8 cellular contexts compared by ENCODE assay signal in the genomic region with DNA sequence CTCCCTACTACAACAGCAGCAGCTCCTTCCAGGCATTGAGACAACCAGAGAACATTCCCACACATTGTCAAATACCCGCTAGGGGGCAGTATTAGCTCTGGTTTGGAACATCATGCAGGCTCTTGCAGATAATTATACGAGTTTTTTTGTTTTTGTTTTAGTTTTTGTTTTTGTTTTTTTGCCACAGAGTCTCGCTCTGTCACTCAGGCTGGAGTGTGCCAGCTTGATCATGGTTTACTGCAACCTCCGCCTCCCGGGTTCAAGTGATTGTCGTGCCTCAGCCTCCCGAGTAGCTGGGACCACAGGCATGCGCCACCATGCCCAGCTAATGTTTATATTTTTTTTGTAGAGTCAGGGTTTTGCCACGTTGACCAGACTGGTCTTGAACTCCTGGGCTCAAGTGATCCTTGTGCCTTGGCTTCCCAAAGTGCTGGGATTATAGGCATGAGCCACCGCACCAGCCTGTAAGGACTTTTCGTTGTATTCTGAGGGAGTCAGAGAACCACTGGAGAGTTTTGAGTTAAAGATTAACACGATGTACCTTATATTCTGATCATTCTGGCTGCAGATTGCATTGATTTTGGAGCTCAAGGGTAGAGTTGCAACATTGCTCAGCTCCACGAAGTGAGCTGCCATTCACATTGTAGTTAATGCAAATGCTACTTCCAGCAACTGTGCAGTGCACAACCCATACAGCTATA. TPM values are rescaled to one million over a fixed set of nuclear protein-coding genes. Genes with fewer than 3 reads are reported as not detected.
A peak's percentile ranks its signal among the peaks of the same experiment; 100 is the strongest.
DNase-seq lines count a peak whose midpoint lies in the region; ATAC-seq lines count a peak whose summit lies in the region.

No MANE protein-coding gene starts in this region.

- no peak overlapping the region for H3K27ac Mint-ChIP-seq in T-helper 2 cell treated with Interferon-gamma antibody and Interleukin-4, amounts not matched to agents 5 μg/mL and 100 μg/mL, for 36 hours

- no peaks in the 10 kb centered on the region for H3K27me3 Mint-ChIP-seq in T-helper 2 cell treated with Interferon-gamma antibody and Interleukin-4, amounts not matched to agents 5 μg/mL and 100 μg/mL, for 36 hours (ENCODE audit: low read depth)

- H3K9me3 Mint-ChIP-seq in T-helper 2 cell treated with Interferon-gamma antibody and Interleukin-4, amounts not matched to agents 5 μg/mL and 100 μg/mL, for 36 hours = no peaks in the 10 kb centered on the region

- H3K4me1 Mint-ChIP-seq in T-helper 2 cell treated with Interferon-gamma antibody and Interleukin-4, amounts not matched to agents 5 μg/mL and 100 μg/mL, for 36 hours (ENCODE audit: low read depth) = no peaks in the 10 kb centered on the region

- no peaks in the 10 kb centered on the region for H3K36me3 Mint-ChIP-seq in T-helper 2 cell treated with Interferon-gamma antibody and Interleukin-4, amounts not matched to agents 5 μg/mL and 100 μg/mL, for 36 hours (ENCODE audit: low read depth)

- ATAC-seq in GM19397 (IDR thresholded peaks at IDR 0.05; ENCODE audit: unreplicated experiment) = no peak

- DNase-seq in activated T-cell treated with anti-CD3 and anti-CD28 coated beads for 1 hour (ENCODE audit: low read depth) (peak; percentile 18), NCI-H146 treated with DMSO at 0.1 percent for 48 hours (lab: John Stamatoyannopoulos, UW; ENCODE audit: unreplicated experiment) (peak; percentile 53), cerebellum (ENCODE audit: low spot score) (peak; percentile 6), kidney tubule cell (ENCODE audit: low spot score) (peak; percentile 75)
- no peak for DNase-seq in activated T-cell treated with anti-CD3 and anti-CD28 coated beads, Interleukin-2, amount 50 U/mL, for 1 hour
- peak; percentile 27 for DNase-seq in T-helper 2 cell treated with Interferon-gamma antibody and Interleukin-4, amounts not matched to agents 5 μg/mL and 100 μg/mL, for 36 hours (ENCODE audit: low spot score)
- peak; percentile 53 to 58 for DNase-seq in stimulated activated CD4-positive, alpha-beta T cell treated with anti-CD3 and anti-CD28 coated beads, Interleukin-2, amount 100 ng/mL, for 48 hours

- H3K4me3 Mint-ChIP-seq in T-helper 2 cell treated with Interferon-gamma antibody and Interleukin-4, amounts not matched to agents 5 μg/mL and 100 μg/mL, for 36 hours = no peak overlapping the region

RNA-seq across cellular contexts. Expression of a gene that starts 41.7 kb away (rescaled TPM):
- total RNA-seq in cerebellum = not detected

RNA-seq across cellular contexts. Expression of a gene that starts 42.2 kb away (rescaled TPM):
- not detected for total RNA-seq in cerebellum
